In the genomic region with DNA sequence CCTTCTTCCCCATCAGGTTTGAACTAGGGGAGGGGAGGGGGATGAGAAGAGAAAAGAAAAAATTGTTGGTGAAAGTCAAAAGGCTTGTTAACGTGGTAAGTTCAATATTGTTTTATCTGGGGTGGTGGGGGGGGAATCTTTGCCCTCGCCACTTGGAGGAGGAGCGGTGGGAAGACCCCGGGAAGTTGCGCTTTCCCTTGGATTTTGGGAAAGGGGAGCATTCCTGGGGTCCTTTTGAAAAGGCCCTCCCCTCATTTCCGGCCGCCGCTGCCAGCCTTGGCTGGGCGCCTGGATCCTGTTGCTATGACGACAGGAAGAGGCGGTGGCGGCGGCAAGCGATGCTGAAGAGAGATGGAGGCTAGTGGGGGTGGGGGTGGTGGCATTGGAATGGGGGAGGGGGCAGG, we compare ENCODE assay signal across 17 cellular contexts. TPM values are rescaled to one million over a fixed set of nuclear protein-coding genes. Genes with fewer than 3 reads are reported as not detected.
A peak's percentile ranks its signal among the peaks of the same experiment; 100 is the strongest.
DNase-seq lines count a peak whose midpoint lies in the region; ATAC-seq and TF ChIP-seq lines count a peak whose summit lies in the region.
"Had no signal": no experiment of that assay in that cellular context is flagged by ENCODE, and none has a peak within 500 bp of the region (broad histone marks: within the 10 kb centered on the region; RNA-seq: fewer than 3 reads in every experiment).

No MANE protein-coding gene starts in this region.

- TF ChIP-seq CTCF in glutamatergic neuron (IDR thresholded peaks at IDR 0.05; ENCODE audit: partially characterized antibody, unreplicated experiment), result no peak

- H3K27ac Mint-ChIP-seq in glutamatergic neuron (ENCODE audit: unreplicated experiment), result no peak overlapping the region
- no peak overlapping the region for H3K27ac Mint-ChIP-seq in naive thymus-derived CD8-positive, alpha-beta T cell
- H3K27ac Mint-ChIP-seq: activated CD4-positive, alpha-beta memory T cell treated with anti-CD3 and anti-CD28 coated beads, Interleukin-2, amount 10 ng/mL, durations not matched to agents 7 days and 5 days had no signal

- H3K36me3 Mint-ChIP-seq in glutamatergic neuron (ENCODE audit: unreplicated experiment), result no peaks in the 10 kb centered on the region
- peaks cover 0 to 10% (median 4%) of the 10 kb centered on the region in 3 donors for H3K36me3 Mint-ChIP-seq in naive thymus-derived CD8-positive, alpha-beta T cell

- peak overlapping the region; percentile 53 for H3K4me3 Mint-ChIP-seq in glutamatergic neuron (ENCODE audit: unreplicated experiment)
- H3K4me3 Mint-ChIP-seq in naive thymus-derived CD8-positive, alpha-beta T cell, result no peak overlapping the region
- H3K4me3 Mint-ChIP-seq: activated CD4-positive, alpha-beta memory T cell treated with anti-CD3 and anti-CD28 coated beads, Interleukin-2, amount 10 ng/mL, durations not matched to agents 7 days and 5 days had no signal

- POLR2A ChIA-PET in naive thymus-derived CD8-positive, alpha-beta T cell (lab: Charles Lee), result no interaction called here

- no peak for ATAC-seq in naive thymus-derived CD8-positive, alpha-beta T cell
- ATAC-seq in Right ventricle myocardium inferior, result no peak
- ATAC-seq: lower lobe of right lung had no signal

- H3K27me3 Mint-ChIP-seq in glutamatergic neuron (ENCODE audit: unreplicated experiment), result peaks cover 10% of the 10 kb centered on the region
- peaks cover 39 to 74% (median 54%) of the 10 kb centered on the region in 5 donors for H3K27me3 Mint-ChIP-seq in naive thymus-derived CD8-positive, alpha-beta T cell

- intact Hi-C loops in Right ventricle myocardium inferior (cut with DNase I), result no loop called here

- H3K9me3 Mint-ChIP-seq in glutamatergic neuron (ENCODE audit: unreplicated experiment), result peaks cover 5% of the 10 kb centered on the region
- H3K9me3 Mint-ChIP-seq in naive thymus-derived CD8-positive, alpha-beta T cell, result peaks cover 0 to 14% (median 2%) of the 10 kb centered on the region in 9 donors
- H3K9me3 Mint-ChIP-seq: activated CD4-positive, alpha-beta memory T cell treated with anti-CD3 and anti-CD28 coated beads, Interleukin-2, amount 10 ng/mL, durations not matched to agents 7 days and 5 days had no signal

- DNase-seq in DMS53 (lab: John Stamatoyannopoulos, UW), result peak; percentile 21
- no peak for DNase-seq in DMS53 treated with DMSO at 0.1 percent for 48 hours (lab: John Stamatoyannopoulos, UW; ENCODE audit: unreplicated experiment)
- peak; percentile 61 for DNase-seq in NCI-H69 (lab: John Stamatoyannopoulos, UW)
- peak; percentile 75 for DNase-seq in glutamatergic neuron
- peak; percentile 26 for DNase-seq in occipital lobe (lab: John Stamatoyannopoulos, UW)
- DNase-seq in naive thymus-derived CD8-positive, alpha-beta T cell, result no peak
- DNase-seq in Right ventricle myocardium inferior (ENCODE audit: missing footprints), result no peak
- DNase-seq in hepatic stellate cell (ENCODE audit: low spot score), result no peak
- DNase-seq: 8988T; activated CD4-positive, alpha-beta memory T cell treated with anti-CD3 and anti-CD28 coated beads, Interleukin-2, amount 10 ng/mL, durations not matched to agents 7 days and 5 days; activated effector memory CD4-positive, alpha-beta T cell treated with anti-CD3 and anti-CD28 coated beads, Interleukin-2, amount 50 U/mL, for 16 hours; lower lobe of right lung; NCI-H187; NK-92 treated with Interleukin-12 subunit alpha and Interleukin-12 subunit beta, amount 100 ng/mL, for 24 hours; SHP77 treated with DMSO at 0.1 percent for 48 hours; T1000; testis had no signal

- peaks cover 23% of the 10 kb centered on the region for H3K4me1 Mint-ChIP-seq in glutamatergic neuron (ENCODE audit: low read depth, unreplicated experiment)
- H3K4me1 Mint-ChIP-seq in naive thymus-derived CD8-positive, alpha-beta T cell, result peaks cover 4 to 29% (median 11%) of the 10 kb centered on the region in 4 donors

RNA-seq across cellular contexts. Expression of gene CACNG8, which starts 4.6 kb away (rescaled TPM):
- total RNA-seq in glutamatergic neuron (ENCODE audit: unreplicated experiment) (4.3 TPM), occipital lobe (4.7 TPM), Right ventricle myocardium inferior (0.03 TPM)
- not detected for total RNA-seq in naive thymus-derived CD8-positive, alpha-beta T cell
- not detected for polyA plus RNA-seq in naive thymus-derived CD8-positive, alpha-beta T cell

RNA-seq across cellular contexts. Expression of gene CACNG6, which starts 33.3 kb away (rescaled TPM):
- total RNA-seq in glutamatergic neuron (ENCODE audit: unreplicated experiment) (0.74 TPM), occipital lobe (0.47 TPM), Right ventricle myocardium inferior (not detected)
- not detected for total RNA-seq in naive thymus-derived CD8-positive, alpha-beta T cell
- not detected for polyA plus RNA-seq in naive thymus-derived CD8-positive, alpha-beta T cell
- total RNA-seq: activated CD4-positive, alpha-beta memory T cell treated with anti-CD3 and anti-CD28 coated beads, Interleukin-2, amount 10 ng/mL, durations not matched to agents 7 days and 5 days had no signal

RNA-seq across cellular contexts. Expression of gene CACNG7, which starts 49.1 kb away (rescaled TPM):
- total RNA-seq in glutamatergic neuron (ENCODE audit: unreplicated experiment), result 60.4 TPM
- 10.9 TPM for total RNA-seq in occipital lobe
- not detected for total RNA-seq in naive thymus-derived CD8-positive, alpha-beta T cell
- not detected for polyA plus RNA-seq in naive thymus-derived CD8-positive, alpha-beta T cell
- not detected for total RNA-seq in Right ventricle myocardium inferior
- total RNA-seq: activated CD4-positive, alpha-beta memory T cell treated with anti-CD3 and anti-CD28 coated beads, Interleukin-2, amount 10 ng/mL, durations not matched to agents 7 days and 5 days; lower lobe of right lung had no signal

Comparison
In these comparisons a context has a peak if more than half of its experiments do, and no peak if none do; other contexts are left out.
1. DNase-seq: peak in DMS53 (single experiment), NCI-H69 (single experiment), glutamatergic neuron (single experiment) and occipital lobe (single experiment); none in DMS53 treated with DMSO at 0.1 percent for 48 hours (single experiment), naive thymus-derived CD8-positive, alpha-beta T cell (0 of 10), Right ventricle myocardium inferior (single experiment) and hepatic stellate cell (single experiment).
2. RNA of gene CACNG7, which starts 49.1 kb away (total RNA-seq): 60.4 TPM in glutamatergic neuron (single experiment) and 10.9 TPM in occipital lobe (single experiment); not detected in naive thymus-derived CD8-positive, alpha-beta T cell and not detected in Right ventricle myocardium inferior (single experiment); every median in the first group is over 10 times any median in the second.